Comparison of ENCODE assay signal across 9 cellular contexts in genomic region chr5:58466939-58467338, GRCh38. TPM values are rescaled to one million over a fixed set of nuclear protein-coding genes. Genes with fewer than 3 reads are reported as not detected.
DNase-seq lines count a peak whose midpoint lies in the region; ATAC-seq, FAIRE-seq and TF ChIP-seq lines count a peak whose summit lies in the region.
"Had no signal": no experiment of that assay in that cellular context is flagged by ENCODE, and none has a peak within 500 bp of the region (broad histone marks: within the 10 kb centered on the region; RNA-seq: fewer than 3 reads in every experiment).

No MANE protein-coding gene starts in this region.

- H3K27ac Mint-ChIP-seq in CD4-positive, CD25-positive, alpha-beta regulatory T cell = no peak overlapping the region

- no peak overlapping the region for H3K4me3 ChIP-seq in CD4-positive, CD25-positive, alpha-beta regulatory T cell (ENCODE audit: low read depth, low read length)
- no peak overlapping the region for H3K4me3 ChIP-seq in fibroblast of villous mesenchyme (ENCODE audit: low read depth, low read length)
- H3K4me3 ChIP-seq: body of pancreas had no signal

- peak; percentile 60 to 67 for ATAC-seq in CD4-positive, CD25-positive, alpha-beta regulatory T cell (ENCODE audit: low read depth in 2 of 2)
- ATAC-seq in GM19324 (IDR thresholded peaks at IDR 0.05; ENCODE audit: low FRiP score, unreplicated experiment) (peak; percentile 99), HG03060 (IDR thresholded peaks at IDR 0.05; ENCODE audit: low read depth, unreplicated experiment) (peak; percentile 77)
- ATAC-seq: body of pancreas had no signal

- no peak overlapping the region for H3K4me3 Mint-ChIP-seq in CD4-positive, CD25-positive, alpha-beta regulatory T cell

- H3K27ac ChIP-seq in CD4-positive, CD25-positive, alpha-beta regulatory T cell (ENCODE audit: insufficient read depth, low read length, poor library complexity, severe bottlenecking) = no peak overlapping the region
- H3K27ac ChIP-seq: body of pancreas had no signal

- FAIRE-seq in D721Med (lab: Jason Lieb, UNC) = no peak

- TF ChIP-seq CTCF in fibroblast of villous mesenchyme (IDR thresholded peaks at IDR 0.05; ENCODE audit: insufficient read depth, low read depth, low read length) = peak; percentile 14
- no peak for TF ChIP-seq CTCF in D721Med (IDR thresholded peaks at IDR 0.05; ENCODE audit: insufficient read depth, missing control alignments)

- H3K4me1 Mint-ChIP-seq in CD4-positive, CD25-positive, alpha-beta regulatory T cell = peaks cover 0 to 6% (median 0%) of the 10 kb centered on the region in 4 donors

- no peaks in the 10 kb centered on the region for H3K4me1 ChIP-seq in CD4-positive, CD25-positive, alpha-beta regulatory T cell (ENCODE audit: control insufficient read depth, insufficient read depth, low read length, poor library complexity, severe bottlenecking)

- H3K36me3 Mint-ChIP-seq in CD4-positive, CD25-positive, alpha-beta regulatory T cell = no peaks in the 10 kb centered on the region

- H3K9me3 ChIP-seq in CD4-positive, CD25-positive, alpha-beta regulatory T cell (ENCODE audit: control insufficient read depth in 2 of 2, low read length in 2 of 2) = no peaks in the 10 kb centered on the region
- H3K9me3 ChIP-seq: body of pancreas had no signal

- peaks cover 0 to 2% (median 0%) of the 10 kb centered on the region in 7 donors for H3K9me3 Mint-ChIP-seq in CD4-positive, CD25-positive, alpha-beta regulatory T cell

- H3K27me3 ChIP-seq in CD4-positive, CD25-positive, alpha-beta regulatory T cell (ENCODE audit: control insufficient read depth, insufficient read depth, low read length) = peaks cover 3% of the 10 kb centered on the region
- H3K27me3 ChIP-seq: body of pancreas had no signal

- peak in 1 of 3 donors; percentile 38 for DNase-seq in CD4-positive, CD25-positive, alpha-beta regulatory T cell
- DNase-seq in SIG-M5 (lab: John Stamatoyannopoulos, UW) = peak; percentile 18
- DNase-seq in fibroblast of villous mesenchyme (ENCODE audit: low read depth) = peak; percentile 46
- DNase-seq in D721Med (ENCODE audit: insufficient read length, low spot score) = no peak
- DNase-seq in activated CD8-positive, alpha-beta memory T cell treated with anti-CD3 and anti-CD28 coated beads for 24 hours = no peak
- DNase-seq in NCI-H524 (lab: John Stamatoyannopoulos, UW) = no peak

- no peaks in the 10 kb centered on the region for H3K36me3 ChIP-seq in CD4-positive, CD25-positive, alpha-beta regulatory T cell (ENCODE audit: control insufficient read depth, insufficient read depth, low read length)

- H3K27me3 Mint-ChIP-seq in CD4-positive, CD25-positive, alpha-beta regulatory T cell = peaks cover 6% of the 10 kb centered on the region

RNA-seq across cellular contexts. Expression of gene PLK2, which starts 7.1 kb away (rescaled TPM):
- 15.8 TPM for total RNA-seq in CD4-positive, CD25-positive, alpha-beta regulatory T cell
- 1 to 10 TPM in 2 of 4 donors, not detected in 2; 1.4 to 1.8 TPM for polyA plus RNA-seq in CD4-positive, CD25-positive, alpha-beta regulatory T cell
- total RNA-seq in fibroblast of villous mesenchyme = 219 and 297 TPM in 2 replicates

RNA-seq across cellular contexts. Expression of gene GAPT, which starts 24.3 kb away (rescaled TPM):
- 1.1 TPM for total RNA-seq in CD4-positive, CD25-positive, alpha-beta regulatory T cell
- 1 to 10 TPM in 1 of 4 donors, under 1 TPM in 2, not detected in 1; 0.15 to 1.3 (median 0.29) TPM for polyA plus RNA-seq in CD4-positive, CD25-positive, alpha-beta regulatory T cell
- total RNA-seq in fibroblast of villous mesenchyme = not detected in 2 replicates

Comparison
In these comparisons a context has a peak if more than half of its experiments do, and no peak if none do; other contexts are left out.
1. DNase-seq: peak in SIG-M5 (single experiment) and fibroblast of villous mesenchyme (single experiment); none in D721Med (single experiment), activated CD8-positive, alpha-beta memory T cell treated with anti-CD3 and anti-CD28 coated beads for 24 hours (single experiment) and NCI-H524 (0 of 2).
2. RNA of gene PLK2, which starts 7.1 kb away (total RNA-seq): 219 to 297 TPM in fibroblast of villous mesenchyme; 15.8 TPM in CD4-positive, CD25-positive, alpha-beta regulatory T cell (single experiment); every median in the first group is over 10 times any median in the second.
3. Peak in every context shown above with its lines, with median percentiles within 50 percentile points of each other: ATAC-seq.